8 cellular contexts compared by ENCODE assay signal in the genomic region with DNA sequence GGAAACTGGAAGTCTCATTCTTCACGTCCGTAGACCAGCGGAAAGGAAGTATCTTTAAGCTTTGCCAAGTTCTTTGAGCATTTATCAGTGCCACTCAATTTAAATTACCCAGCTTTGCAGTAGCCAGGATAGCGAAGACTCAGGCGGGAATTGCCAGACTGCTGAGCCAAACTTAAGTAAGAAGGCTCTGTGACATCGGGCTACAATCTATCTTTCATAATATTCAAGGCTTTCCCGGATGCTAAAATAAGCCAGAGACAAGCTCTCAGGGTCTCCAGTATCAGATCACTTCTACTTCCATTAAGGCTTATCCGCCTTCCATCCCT. TPM values are rescaled to one million over a fixed set of nuclear protein-coding genes. Genes with fewer than 3 reads are reported as not detected.
DNase-seq lines count a peak whose midpoint lies in the region; ATAC-seq and TF ChIP-seq lines count a peak whose summit lies in the region.

No MANE protein-coding gene starts in this region.

- peak overlapping the region; percentile 95 for H3K4me3 Mint-ChIP-seq in chondrocyte (ENCODE audit: unreplicated experiment)

- H3K4me1 Mint-ChIP-seq in chondrocyte (ENCODE audit: low read depth) = peaks cover 34% of the 10 kb centered on the region

- peak overlapping the region; percentile 99 for H3K27ac Mint-ChIP-seq in chondrocyte (ENCODE audit: unreplicated experiment)

- peak overlapping the region; percentile 83 for H3K27ac ChIP-seq in 22Rv1

- DNase-seq in HPDE6-E6E7 (ENCODE audit: extremely low spot score) (peak; percentile 7), chondrocyte (ENCODE audit: low spot score) (no peak), mucosa of descending colon (no peak), NCI-H2081 (lab: John Stamatoyannopoulos, UW) (no peak), AG20443 (ENCODE audit: low spot score) (no peak), foreskin melanocyte (no peak)

- intact Hi-C loops in mucosa of descending colon (cut with DNase I, micrococcal nuclease) = no loop called here

- no peaks in the 10 kb centered on the region for H3K9me3 ChIP-seq in mucosa of descending colon

- peaks cover 5% of the 10 kb centered on the region for H3K4me1 ChIP-seq in mucosa of descending colon (ENCODE audit: low read depth)

- ATAC-seq in GM19438 (IDR thresholded peaks at IDR 0.05; ENCODE audit: low read depth, unreplicated experiment) (peak; percentile 6), mucosa of descending colon (peak; percentile 30)

- H3K27me3 Mint-ChIP-seq in chondrocyte (ENCODE audit: low read depth) = no peaks in the 10 kb centered on the region

- TF ChIP-seq CTCF in 22Rv1 (IDR thresholded peaks at IDR 0.05) (no peak), chondrocyte (IDR thresholded peaks at IDR 0.05) (no peak), mucosa of descending colon (IDR thresholded peaks at IDR 0.05) (no peak)

- H3K9me3 Mint-ChIP-seq in chondrocyte (ENCODE audit: low read depth) = no peaks in the 10 kb centered on the region

- H3K36me3 Mint-ChIP-seq in chondrocyte (ENCODE audit: low read depth) = no peaks in the 10 kb centered on the region

- H3K4me3 ChIP-seq in mucosa of descending colon = peak overlapping the region; percentile 52

- no peaks in the 10 kb centered on the region for H3K36me3 ChIP-seq in mucosa of descending colon (ENCODE audit: low read depth)

RNA-seq across cellular contexts. Expression of gene BRIP1, which starts 0.4 kb away (rescaled TPM):
- 4.2 to 7.7 TPM (median 4.3 TPM) in 3 replicates for total RNA-seq in chondrocyte
- 1 to 10 TPM in 2 of 3 donors, under 1 TPM in 1; 0.89 to 7.4 (median 3.2) TPM for total RNA-seq in mucosa of descending colon
